Comparison of ENCODE assay signal across 22 cellular contexts in genomic region chr2:176395273-176395854, GRCh38.
DNase-seq lines count a peak whose midpoint lies in the region; FAIRE-seq and TF ChIP-seq lines count a peak whose summit lies in the region.
"Had no signal": no experiment of that assay in that cellular context is flagged by ENCODE, and none has a peak within 500 bp of the region (broad histone marks: within the 10 kb centered on the region; RNA-seq: fewer than 3 reads in every experiment).

No MANE protein-coding gene starts in this region.

- H3K4me3 Mint-ChIP-seq in type B pancreatic cell: no peak overlapping the region
- H3K4me3 Mint-ChIP-seq: B cell, T-helper 17 cell had no signal

- no peaks in the 10 kb centered on the region for H3K36me3 Mint-ChIP-seq in type B pancreatic cell

- H3K27ac Mint-ChIP-seq in type B pancreatic cell: no peak overlapping the region
- H3K27ac Mint-ChIP-seq: B cell, T-helper 17 cell had no signal

- no peak overlapping the region for H3K27ac ChIP-seq in small intestine (ENCODE audit: low read depth in 1 of 2, low read length in 1 of 2)
- H3K27ac ChIP-seq: body of pancreas, heart left ventricle, neutrophil, SJSA1, spleen, upper lobe of left lung, VCaP had no signal

- 41 to 65% (median 47%) methylated on average over 3 of the region's 3 CpGs for WGBS in small intestine, 3 donors

- peak; percentile 29 for DNase-seq in ELR (ENCODE audit: low read depth)
- no peak for DNase-seq in MG63
- DNase-seq in dermis blood vessel endothelial cell: peak; percentile 44
- DNase-seq in small intestine: peak; percentile 34
- DNase-seq in NCI-H510A (lab: John Stamatoyannopoulos, UW): no peak
- no peak for DNase-seq in DMS79 treated with DMSO at 0.1 percent for 48 hours (lab: John Stamatoyannopoulos, UW)
- DNase-seq in type B pancreatic cell (ENCODE audit: extremely low spot score, unreplicated experiment): no peak
- DNase-seq: activated CD4-positive, alpha-beta T cell treated with anti-CD3 and anti-CD28 coated beads, Interleukin-2, amount 50 U/mL, for 1 hour; activated CD8-positive, alpha-beta memory T cell treated with anti-CD3 and anti-CD28 coated beads, Interleukin-2, amount 50 U/mL, for 4 hours; body of pancreas; heart left ventricle; NCI-H748 treated with DMSO at 0.1 percent for 48 hours; spleen; T-helper 17 cell; upper lobe of left lung had no signal

- H3K4me3 ChIP-seq in MG63 (peak overlapping the region; percentile 38), small intestine (ENCODE audit: low read depth in 1 of 2, low read length in 2 of 2) (no peak overlapping the region)
- H3K4me3 ChIP-seq: body of pancreas, heart left ventricle, SJSA1, upper lobe of left lung had no signal

- H3K36me3 ChIP-seq in MG63 (no peaks in the 10 kb centered on the region), small intestine (ENCODE audit: control insufficient read depth in 2 of 2, insufficient read depth in 2 of 2, low read length in 2 of 2) (no peaks in the 10 kb centered on the region)
- H3K36me3 ChIP-seq: heart left ventricle, neutrophil, SJSA1, spleen, upper lobe of left lung had no signal

- peaks cover 8% of the 10 kb centered on the region for H3K27me3 Mint-ChIP-seq in type B pancreatic cell

- H3K4me1 Mint-ChIP-seq in type B pancreatic cell (ENCODE audit: unreplicated experiment): peaks cover 30% of the 10 kb centered on the region
- H3K4me1 Mint-ChIP-seq: B cell had no signal

- H3K9me3 Mint-ChIP-seq in type B pancreatic cell: no peaks in the 10 kb centered on the region

- H3K9me3 ChIP-seq in MG63 (no peaks in the 10 kb centered on the region), small intestine (ENCODE audit: control insufficient read depth, low read depth) (no peaks in the 10 kb centered on the region)
- H3K9me3 ChIP-seq: body of pancreas, heart left ventricle, neutrophil, SJSA1, spleen, upper lobe of left lung had no signal

- FAIRE-seq in small intestine (lab: Jason Lieb, UNC): no peak
- FAIRE-seq: colon, G401.6, HTR-8/SVneo had no signal

- H3K27me3 ChIP-seq in MG63 (no peaks in the 10 kb centered on the region), small intestine (ENCODE audit: control insufficient read depth in 2 of 2, insufficient read depth in 2 of 2, low read length in 2 of 2) (peaks cover 2 to 3% of the 10 kb centered on the region in 2 donors)
- H3K27me3 ChIP-seq: body of pancreas, heart left ventricle, SJSA1, upper lobe of left lung had no signal

- no peak for TF ChIP-seq CTCF in type B pancreatic cell (conservative IDR thresholded peaks at IDR 0.05)

- no peaks in the 10 kb centered on the region for H3K4me1 ChIP-seq in small intestine (ENCODE audit: control insufficient read depth in 2 of 2, insufficient read depth in 1 of 2, low read depth in 1 of 2, low read length in 1 of 2)
- H3K4me1 ChIP-seq: body of pancreas, spleen had no signal

Comparison
In these comparisons a context has a peak if more than half of its experiments do, and no peak if none do; other contexts are left out.
1. DNase-seq: peak in ELR (single experiment), dermis blood vessel endothelial cell (single experiment) and small intestine (single experiment); none in MG63 (single experiment), NCI-H510A (single experiment), DMS79 treated with DMSO at 0.1 percent for 48 hours (single experiment) and type B pancreatic cell (single experiment).